In the genomic region with DNA sequence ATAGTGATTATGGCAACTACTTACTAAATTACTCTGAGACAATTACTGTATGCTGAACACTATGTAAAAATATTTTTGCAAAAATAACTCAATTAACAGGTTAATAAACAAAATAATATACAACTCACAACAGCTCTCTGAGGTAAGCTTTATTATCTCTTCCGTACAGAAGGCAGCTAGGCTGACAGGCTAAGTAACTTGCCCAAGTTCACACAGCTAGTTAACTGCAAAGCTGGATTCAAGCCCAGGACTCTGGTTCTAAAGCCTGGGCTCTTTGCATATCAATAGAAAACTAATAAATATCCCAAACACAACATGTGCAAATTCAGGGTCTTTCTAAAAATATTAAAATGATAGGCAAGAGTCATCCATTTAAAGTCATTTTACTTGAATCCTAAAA, we compare ENCODE assay signal across 16 cellular contexts.
"Had no signal": no experiment of that assay in that cellular context is flagged by ENCODE, and none has a peak within 500 bp of the region (broad histone marks: within the 10 kb centered on the region; RNA-seq: fewer than 3 reads in every experiment).

No MANE protein-coding gene starts in this region.

- H3K9me3 ChIP-seq: spleen, tibial artery, upper lobe of right lung, vagina had no signal

- ATAC-seq: foreskin keratinocyte; left colon; naive thymus-derived CD4-positive, alpha-beta T cell; sciatic nerve; stimulated activated memory B cell treated with anti-CD40 and anti-IgM and Interleukin-4, amounts not matched to agents 10 μg/mL and 1 μg/mL and 100 μg/mL, for 72 hours; upper lobe of right lung had no signal

- H3K27ac ChIP-seq: foreskin keratinocyte, hepatocyte, spleen, tibial artery, upper lobe of right lung, vagina had no signal

- H2AFZ ChIP-seq: hepatocyte had no signal

- H3K4me1 ChIP-seq: foreskin keratinocyte, spleen, tibial artery, upper lobe of right lung, vagina had no signal

- H3K27me3 ChIP-seq: foreskin keratinocyte, hepatocyte, spleen, tibial artery, upper lobe of right lung, vagina had no signal

- H3K4me2 ChIP-seq: hepatocyte had no signal

- DNase-seq: dermis blood vessel endothelial cell; foreskin keratinocyte; left colon; mammary epithelial cell; naive thymus-derived CD4-positive, alpha-beta T cell; nephron progenitor cell; spleen; stimulated activated CD4-positive, alpha-beta T cell treated with anti-CD3 and anti-CD28 coated beads, Interleukin-15, amount 100 ng/mL, for 24 hours; stimulated activated CD4-positive, alpha-beta T cell treated with anti-CD3 and anti-CD28 coated beads, Interleukin-1b, Interleukin-23, amount 100 ng/mL, for 48 hours; stimulated activated CD4-positive, alpha-beta T cell treated with anti-CD3 and anti-CD28 coated beads, Interleukin-4, amount 100 ng/mL, for 24 hours; tibial artery; upper lobe of right lung had no signal

- H3K36me3 ChIP-seq: spleen, tibial artery, upper lobe of right lung, vagina had no signal

- H3K4me3 ChIP-seq: hepatocyte, spleen, tibial artery, upper lobe of right lung, vagina had no signal
